In genomic region chr7:27154901-27155815, GRCh38 we compare ENCODE assay signal across 8 cellular contexts. TPM values are rescaled to one million over a fixed set of nuclear protein-coding genes. Genes with fewer than 3 reads are reported as not detected.
A peak's percentile ranks its signal among the peaks of the same experiment; 100 is the strongest.
DNase-seq lines count a peak whose midpoint lies in the region; ATAC-seq and TF ChIP-seq lines count a peak whose summit lies in the region.

No MANE protein-coding gene starts in this region.

- POLR2A ChIA-PET in naive thymus-derived CD8-positive, alpha-beta T cell (lab: Charles Lee) = interaction anchor here (0.6 to 1.2 kb wide), 2 partner anchors 11 to 802 kb away, joined by 3 to 4 read pairs; no protein-coding TSS in a partner anchor

- 19 to 43% (median 31%) methylated on average over 26 to 48 of the region's 48 CpGs for WGBS in adrenal gland, 4 donors

- H3K9me3 ChIP-seq in adrenal gland (replicated peaks in 1 of 3) = no peaks in the 10 kb centered on the region

- intact Hi-C loops in adrenal gland (cut with DNase I) = no loop called here

- peak; percentile 69 for DNase-seq in stimulated activated CD4-positive, alpha-beta T cell treated with anti-CD3 and anti-CD28 coated beads, Interleukin-15, amount 100 ng/mL, for 24 hours
- DNase-seq in stimulated activated CD4-positive, alpha-beta T cell treated with anti-CD3 and anti-CD28 coated beads, Interleukin-12 subunit alpha, Interleukin-12 subunit beta, amount 100 ng/mL, for 4 hours = no peak
- DNase-seq in adrenal gland (peak; percentile 44 to 72 (median 60)), NCI-H1048 (lab: John Stamatoyannopoulos, UW) (no peak), mucosa of gallbladder (ENCODE audit: low spot score) (no peak)
- DNase-seq in naive thymus-derived CD8-positive, alpha-beta T cell = peak in 1 of 10 donors; percentile 55

- TF ChIP-seq CTCF in adrenal gland (IDR thresholded peaks at IDR 0.05) = no peak

- H3K27me3 Mint-ChIP-seq in naive thymus-derived CD8-positive, alpha-beta T cell = peaks cover 63 to 99% (median 83%) of the 10 kb centered on the region in 5 donors

- ATAC-seq in naive thymus-derived CD8-positive, alpha-beta T cell = peak in 1 of 2 donors; percentile 15
- ATAC-seq in GM18502 (IDR thresholded peaks at IDR 0.05; ENCODE audit: poor library complexity, unreplicated experiment) (no peak), GM18873 (IDR thresholded peaks at IDR 0.05; ENCODE audit: low FRiP score, unreplicated experiment) (no peak)

- no peaks in the 10 kb centered on the region for H3K27me3 ChIP-seq in adrenal gland

- H3K4me3 Mint-ChIP-seq in naive thymus-derived CD8-positive, alpha-beta T cell = peak overlapping the region; percentile 61 to 81 (median 69)

- H3K4me1 Mint-ChIP-seq in naive thymus-derived CD8-positive, alpha-beta T cell = peaks cover 26 to 82% (median 66%) of the 10 kb centered on the region in 4 donors

- peak overlapping the region in 2 of 4 donors; percentile 33 to 57 for H3K4me3 ChIP-seq in adrenal gland

- peak overlapping the region; percentile 28 to 92 (median 73) for H3K27ac ChIP-seq in adrenal gland

- no peaks in the 10 kb centered on the region for H3K36me3 ChIP-seq in adrenal gland (replicated peaks in 1 of 2)

- peaks cover 0 to 3% (median 3%) of the 10 kb centered on the region in 3 donors for H3K36me3 Mint-ChIP-seq in naive thymus-derived CD8-positive, alpha-beta T cell

- H3K27ac Mint-ChIP-seq in naive thymus-derived CD8-positive, alpha-beta T cell = peak overlapping the region in 4 of 10 donors; percentile 19 to 92 (median 43)

- H3K9me3 Mint-ChIP-seq in naive thymus-derived CD8-positive, alpha-beta T cell = no peaks in the 10 kb centered on the region

- H3K4me1 ChIP-seq in adrenal gland (replicated peaks in 1 of 2) = peaks cover 7 to 21% of the 10 kb centered on the region in 2 donors

- TF ChIP-seq POLR2A in adrenal gland (IDR thresholded peaks at IDR 0.05) = peak in 1 of 2 donors; percentile 39

RNA-seq across cellular contexts. Expression of gene HOXA7, which starts 1.3 kb away (rescaled TPM):
- total RNA-seq in adrenal gland (10 to 100 TPM; 21.3 to 39.1 (median 24.9) TPM), mucosa of gallbladder (not detected)
- 10 to 100 TPM in 2 of 3 donors, 1 to 10 TPM in 1; 9.7 to 25.3 (median 12.4) TPM for polyA plus RNA-seq in adrenal gland
- total RNA-seq in naive thymus-derived CD8-positive, alpha-beta T cell = not detected
- not detected for polyA plus RNA-seq in naive thymus-derived CD8-positive, alpha-beta T cell

RNA-seq across cellular contexts. Expression of gene HOXA3, which starts 2.8 kb away (rescaled TPM):
- total RNA-seq in adrenal gland = 10 to 100 TPM in 2 of 8 donors, 1 to 10 TPM in 6; 2.3 to 32.7 (median 4.8) TPM
- 1 to 10 TPM; 1.0 to 3.7 (median 2.8) TPM for polyA plus RNA-seq in adrenal gland
- total RNA-seq in naive thymus-derived CD8-positive, alpha-beta T cell = not detected
- not detected for polyA plus RNA-seq in naive thymus-derived CD8-positive, alpha-beta T cell
- total RNA-seq in mucosa of gallbladder = 1.8 TPM

RNA-seq across cellular contexts. Expression of gene HOXA6, which starts 7.6 kb away (rescaled TPM):
- total RNA-seq in adrenal gland (10 to 100 TPM in 7 of 8 donors, 1 to 10 TPM in 1; 8.5 to 27.2 (median 16.8) TPM), mucosa of gallbladder (0.29 TPM)
- polyA plus RNA-seq in adrenal gland = 1 to 10 TPM; 1.3 to 5.6 (median 1.4) TPM
- not detected for total RNA-seq in naive thymus-derived CD8-positive, alpha-beta T cell
- not detected for polyA plus RNA-seq in naive thymus-derived CD8-positive, alpha-beta T cell

RNA-seq across cellular contexts. Expression of gene HOXA9, which starts 10.2 kb away (rescaled TPM):
- total RNA-seq in adrenal gland = 10 to 100 TPM in 6 of 8 donors, 1 to 10 TPM in 2; 7.7 to 20.1 (median 12.6) TPM
- polyA plus RNA-seq in adrenal gland = 10 to 100 TPM in 1 of 3 donors, 1 to 10 TPM in 2; 2.7 to 26.7 (median 4.4) TPM
- not detected for total RNA-seq in naive thymus-derived CD8-positive, alpha-beta T cell
- polyA plus RNA-seq in naive thymus-derived CD8-positive, alpha-beta T cell = under 1 TPM in 1 of 3 donors, not detected in 2; 0.16 TPM
- 0.17 TPM for total RNA-seq in mucosa of gallbladder

RNA-seq across cellular contexts. Expression of gene HOXA5, which starts 11.7 kb away (rescaled TPM):
- total RNA-seq in adrenal gland (100 to 1,000 TPM in 1 of 8 donors, 10 to 100 TPM in 7; 39.2 to 132 (median 65.7) TPM), mucosa of gallbladder (0.81 TPM)
- polyA plus RNA-seq in adrenal gland = 10 to 100 TPM; 21.8 to 42.0 (median 25.9) TPM
- total RNA-seq in naive thymus-derived CD8-positive, alpha-beta T cell = not detected
- not detected for polyA plus RNA-seq in naive thymus-derived CD8-positive, alpha-beta T cell

Comparison
In these comparisons a context has a peak if more than half of its experiments do, and no peak if none do; other contexts are left out.
1. DNase-seq: peak in stimulated activated CD4-positive, alpha-beta T cell treated with anti-CD3 and anti-CD28 coated beads, Interleukin-15, amount 100 ng/mL, for 24 hours (single experiment) and adrenal gland (7 of 7); none in stimulated activated CD4-positive, alpha-beta T cell treated with anti-CD3 and anti-CD28 coated beads, Interleukin-12 subunit alpha, Interleukin-12 subunit beta, amount 100 ng/mL, for 4 hours (single experiment), NCI-H1048 (single experiment) and mucosa of gallbladder (single experiment).
2. RNA of gene HOXA7, which starts 1.3 kb away (total RNA-seq): 21.3 to 39.1 TPM in adrenal gland; not detected in naive thymus-derived CD8-positive, alpha-beta T cell and not detected in mucosa of gallbladder (single experiment); every median in the first group is over 10 times any median in the second.